In the genomic region with DNA sequence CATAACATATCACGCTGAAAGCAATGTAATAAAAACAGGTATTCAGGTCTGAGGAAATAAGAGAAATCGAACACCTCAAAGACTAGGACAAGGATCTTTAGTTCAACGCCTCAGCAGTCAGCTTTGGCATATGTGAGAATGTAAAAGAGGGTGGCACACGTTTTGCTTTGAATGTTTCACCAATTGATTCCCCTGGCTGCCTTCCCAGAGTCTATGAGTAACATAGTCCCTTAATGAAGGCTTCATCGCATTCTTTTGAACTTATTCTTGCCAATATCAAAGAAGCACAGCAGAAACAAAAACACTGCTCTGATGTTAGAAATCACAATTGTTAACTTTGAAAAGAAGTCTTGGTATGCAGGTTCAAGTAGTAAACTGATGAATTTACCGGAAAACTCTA, we compare ENCODE assay signal across 1 cellular context.
TF ChIP-seq lines count a peak whose summit lies in the region.

No MANE protein-coding gene starts in this region.

TF ChIP-seq in HCT116, 20 proteins besides CTCF, POLR2A, EP300 and RAD21 (continued from another document):
- TF ChIP-seq, protein P1, sequence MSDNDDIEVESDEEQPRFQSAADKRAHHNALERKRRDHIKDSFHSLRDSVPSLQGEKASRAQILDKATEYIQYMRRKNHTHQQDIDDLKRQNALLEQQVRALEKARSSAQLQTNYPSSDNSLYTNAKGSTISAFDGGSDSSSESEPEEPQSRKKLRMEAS (IDR thresholded peaks at IDR 0.05), result no peak
- peak; percentile 35; the same call in 1 of the 2 replicates for TF ChIP-seq JUND (IDR thresholded peaks at IDR 0.05)
- no peak for TF ChIP-seq CBX3 (IDR thresholded peaks at IDR 0.05; ENCODE audit: low read depth)
- TF ChIP-seq SIN3A (IDR thresholded peaks at IDR 0.05; ENCODE audit: low read depth), result no peak
- no peak for TF ChIP-seq YY1 (IDR thresholded peaks at IDR 0.05; ENCODE audit: extremely low read depth, insufficient replicate concordance, low read depth, low read length)
- peak; percentile 41 for TF ChIP-seq SP1 (IDR thresholded peaks at IDR 0.05; ENCODE audit: low read depth)
- peak; percentile 24; the same call in 1 of the 2 replicates for TF ChIP-seq FOSL1 (IDR thresholded peaks at IDR 0.05; ENCODE audit: low read depth)
- TF ChIP-seq, protein P2, sequence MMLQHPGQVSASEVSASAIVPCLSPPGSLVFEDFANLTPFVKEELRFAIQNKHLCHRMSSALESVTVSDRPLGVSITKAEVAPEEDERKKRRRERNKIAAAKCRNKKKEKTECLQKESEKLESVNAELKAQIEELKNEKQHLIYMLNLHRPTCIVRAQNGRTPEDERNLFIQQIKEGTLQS (IDR thresholded peaks at IDR 0.05), result no peak
- no peak for TF ChIP-seq EZH2 (IDR thresholded peaks at IDR 0.05)
- TF ChIP-seq EGR1 (IDR thresholded peaks at IDR 0.05; ENCODE audit: low read depth), result no peak
- TF ChIP-seq POLR2AphosphoS5 (IDR thresholded peaks at IDR 0.05; ENCODE audit: low read depth, low read length), result no peak
TF ChIP-seq in HCT116: peak in this region for 5.
